ENCODE assay signal across 9 cellular contexts in genomic region chr1:50023292-50024159, GRCh38. TPM values are rescaled to one million over a fixed set of nuclear protein-coding genes. Genes with fewer than 3 reads are reported as not detected.
DNase-seq lines count a peak whose midpoint lies in the region; TF ChIP-seq lines count a peak whose summit lies in the region.
"Had no signal": no experiment of that assay in that cellular context is flagged by ENCODE, and none has a peak within 500 bp of the region (broad histone marks: within the 10 kb centered on the region; RNA-seq: fewer than 3 reads in every experiment).

AGBL4 (minus strand) TSS chr1:50023954.

- CTCF ChIA-PET in activated naive CD4-positive, alpha-beta T cell treated with anti-CD3 and anti-CD28 coated beads, Interleukin-2, amount 10 ng/mL, durations not matched to agents 7 days and 5 days (lab: Charles Lee), result no interaction called here
- CTCF ChIA-PET in activated naive CD4-positive, alpha-beta T cell treated with anti-CD3 and anti-CD28 coated beads for 36 hours (lab: Charles Lee), result interaction anchor here (0.6 kb wide), 1 partner anchor 14 kb away, joined by 3 read pairs; no protein-coding TSS in a partner anchor

- no peaks in the 10 kb centered on the region for H3K9me3 ChIP-seq in tibial artery

- intact Hi-C loops in activated naive CD4-positive, alpha-beta T cell treated with anti-CD3 and anti-CD28 coated beads for 36 hours (cut with micrococcal nuclease), result no loop called here
- intact Hi-C loops in tibial artery (cut with DNase I; ENCODE audit: low total_unique reads), result no loop called here

- H3K36me3 ChIP-seq in tibial artery, result no peaks in the 10 kb centered on the region

- peaks cover 0 to 14% of the 10 kb centered on the region in 2 donors for H3K27me3 ChIP-seq in tibial artery

- H3K36me3 Mint-ChIP-seq in activated naive CD4-positive, alpha-beta T cell treated with anti-CD3 and anti-CD28 coated beads, Interleukin-2, amount 10 ng/mL, durations not matched to agents 7 days and 5 days, result no peaks in the 10 kb centered on the region
- H3K36me3 Mint-ChIP-seq in activated naive CD4-positive, alpha-beta T cell treated with anti-CD3 and anti-CD28 coated beads for 36 hours (ENCODE audit: low read depth), result no peaks in the 10 kb centered on the region

- peaks cover 0 to 5% (median 2%) of the 10 kb centered on the region in 4 donors for H3K4me1 ChIP-seq in tibial artery

- no peak within 1 kb of the TSS for H3K27ac Mint-ChIP-seq in activated naive CD4-positive, alpha-beta T cell treated with anti-CD3 and anti-CD28 coated beads, Interleukin-2, amount 10 ng/mL, durations not matched to agents 7 days and 5 days
- H3K27ac Mint-ChIP-seq in activated naive CD4-positive, alpha-beta T cell treated with anti-CD3 and anti-CD28 coated beads for 36 hours, result no peak within 1 kb of the TSS

- H3K4me1 Mint-ChIP-seq in activated naive CD4-positive, alpha-beta T cell treated with anti-CD3 and anti-CD28 coated beads, Interleukin-2, amount 10 ng/mL, durations not matched to agents 7 days and 5 days, result no peaks in the 10 kb centered on the region
- peaks cover 4% of the 10 kb centered on the region for H3K4me1 Mint-ChIP-seq in activated naive CD4-positive, alpha-beta T cell treated with anti-CD3 and anti-CD28 coated beads for 36 hours (ENCODE audit: low read depth)

- H3K27me3 Mint-ChIP-seq in activated naive CD4-positive, alpha-beta T cell treated with anti-CD3 and anti-CD28 coated beads, Interleukin-2, amount 10 ng/mL, durations not matched to agents 7 days and 5 days, result peaks cover 10% of the 10 kb centered on the region
- H3K27me3 Mint-ChIP-seq in activated naive CD4-positive, alpha-beta T cell treated with anti-CD3 and anti-CD28 coated beads for 36 hours (ENCODE audit: low read depth), result peaks cover 12% of the 10 kb centered on the region

- no peak within 1 kb of the TSS for H3K27ac ChIP-seq in tibial artery

- no peak for TF ChIP-seq CTCF in tibial artery (IDR thresholded peaks at IDR 0.05)

- peak; percentile 26 for DNase-seq in activated naive CD4-positive, alpha-beta T cell treated with anti-CD3 and anti-CD28 coated beads, Interleukin-2, amount 10 ng/mL, durations not matched to agents 7 days and 5 days
- DNase-seq in activated naive CD4-positive, alpha-beta T cell treated with anti-CD3 and anti-CD28 coated beads for 36 hours, result no peak
- DNase-seq in NCI-H82 treated with DMSO at 0.1 percent for 48 hours (lab: John Stamatoyannopoulos, UW; ENCODE audit: unreplicated experiment) (peak; percentile 16), ecto neural progenitor cell (ENCODE audit: low spot score) (peak; percentile 74), medulla oblongata (ENCODE audit: extremely low spot score) (peak; percentile 64), tibial artery (no peak), NAMALWA (ENCODE audit: low spot score) (no peak), HT-29 (ENCODE audit: low spot score) (no peak)

- no peak within 1 kb of the TSS for H3K4me3 Mint-ChIP-seq in activated naive CD4-positive, alpha-beta T cell treated with anti-CD3 and anti-CD28 coated beads, Interleukin-2, amount 10 ng/mL, durations not matched to agents 7 days and 5 days
- no peak within 1 kb of the TSS for H3K4me3 Mint-ChIP-seq in activated naive CD4-positive, alpha-beta T cell treated with anti-CD3 and anti-CD28 coated beads for 36 hours

- H3K9me3 Mint-ChIP-seq in activated naive CD4-positive, alpha-beta T cell treated with anti-CD3 and anti-CD28 coated beads, Interleukin-2, amount 10 ng/mL, durations not matched to agents 7 days and 5 days, result no peaks in the 10 kb centered on the region
- H3K9me3 Mint-ChIP-seq in activated naive CD4-positive, alpha-beta T cell treated with anti-CD3 and anti-CD28 coated beads for 36 hours, result no peaks in the 10 kb centered on the region

- H3K4me3 ChIP-seq in tibial artery, result peak within 1 kb of the TSS; percentile 38 to 52

RNA-seq across cellular contexts. Expression of gene AGBL4, which starts in this region (rescaled TPM):
- not detected for total RNA-seq in activated naive CD4-positive, alpha-beta T cell treated with anti-CD3 and anti-CD28 coated beads for 36 hours
- total RNA-seq in HT-29 (2014; rRNA removed; shearing (Covaris generic)), result not detected in 2 replicates
- total RNA-seq: activated CD8-positive, alpha-beta memory T cell treated with anti-CD3 and anti-CD28 coated beads for 36 hours had no signal

Comparison
In these comparisons a context has a peak if more than half of its experiments do, and no peak if none do; other contexts are left out.
1. DNase-seq: peak in activated naive CD4-positive, alpha-beta T cell treated with anti-CD3 and anti-CD28 coated beads, Interleukin-2, amount 10 ng/mL, durations not matched to agents 7 days and 5 days (single experiment), NCI-H82 treated with DMSO at 0.1 percent for 48 hours (single experiment), ecto neural progenitor cell (single experiment) and medulla oblongata (single experiment); none in activated naive CD4-positive, alpha-beta T cell treated with anti-CD3 and anti-CD28 coated beads for 36 hours (single experiment), tibial artery (0 of 2), NAMALWA (single experiment) and HT-29 (single experiment).